ENCODE assay signal across 1 cellular context in genomic region chr4:2963185-2964076, GRCh38.
TF ChIP-seq lines count a peak whose summit lies in the region.

TSS of gene GRK4 (plus strand) at chr4:2963571. CDS start at chr4:2964071, 500 bp downstream.
TSS of gene NOP14 (minus strand) at chr4:2963406. CDS start at chr4:2963319, 87 bp downstream.

TF ChIP-seq in GM23338, 12 proteins besides CTCF, POLR2A, EP300 and RAD21 (continued from another document):
- TF ChIP-seq ETS1 (IDR thresholded peaks at IDR 0.05) (peak; percentile 98), ZNF114 (CRISPR knock-in tag; IDR thresholded peaks at IDR 0.05) (no peak), CREB1 (CRISPR knock-in tag; IDR thresholded peaks at IDR 0.05; ENCODE audit: low read depth) (peak; percentile 81)
